ENCODE assay signal across 6 cellular contexts in the genomic region with DNA sequence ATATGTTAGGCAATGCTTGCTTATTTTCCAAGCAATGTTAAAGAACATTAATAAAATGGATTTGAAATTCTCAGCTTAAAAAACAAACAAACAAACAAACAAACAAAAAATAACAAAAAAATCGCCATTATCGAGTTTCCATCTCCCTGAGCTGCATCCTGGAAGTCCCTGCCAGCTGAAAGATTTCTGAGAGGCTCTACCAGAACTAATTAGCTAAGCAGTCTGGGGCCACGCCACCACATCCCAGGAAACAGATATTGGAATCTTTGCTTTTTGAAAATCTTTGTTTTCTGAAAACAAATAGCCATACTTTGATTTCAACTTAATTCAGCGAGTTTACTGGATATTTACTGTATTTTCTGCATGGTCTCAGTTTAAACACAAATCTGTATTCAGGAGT.
"Had no signal": no experiment of that assay in that cellular context is flagged by ENCODE, and none has a peak within 500 bp of the region (broad histone marks: within the 10 kb centered on the region; RNA-seq: fewer than 3 reads in every experiment).

No MANE protein-coding gene starts in this region.

- FAIRE-seq: HepG2, HTR-8/SVneo, K562 had no signal

- H3K4me3 ChIP-seq: K562 had no signal

- ATAC-seq: HepG2, K562 had no signal

- DNase-seq: IMR-90, KBM-7 had no signal

- H3K27ac ChIP-seq: HL-60 had no signal
